12 cellular contexts compared by ENCODE assay signal in the genomic region with DNA sequence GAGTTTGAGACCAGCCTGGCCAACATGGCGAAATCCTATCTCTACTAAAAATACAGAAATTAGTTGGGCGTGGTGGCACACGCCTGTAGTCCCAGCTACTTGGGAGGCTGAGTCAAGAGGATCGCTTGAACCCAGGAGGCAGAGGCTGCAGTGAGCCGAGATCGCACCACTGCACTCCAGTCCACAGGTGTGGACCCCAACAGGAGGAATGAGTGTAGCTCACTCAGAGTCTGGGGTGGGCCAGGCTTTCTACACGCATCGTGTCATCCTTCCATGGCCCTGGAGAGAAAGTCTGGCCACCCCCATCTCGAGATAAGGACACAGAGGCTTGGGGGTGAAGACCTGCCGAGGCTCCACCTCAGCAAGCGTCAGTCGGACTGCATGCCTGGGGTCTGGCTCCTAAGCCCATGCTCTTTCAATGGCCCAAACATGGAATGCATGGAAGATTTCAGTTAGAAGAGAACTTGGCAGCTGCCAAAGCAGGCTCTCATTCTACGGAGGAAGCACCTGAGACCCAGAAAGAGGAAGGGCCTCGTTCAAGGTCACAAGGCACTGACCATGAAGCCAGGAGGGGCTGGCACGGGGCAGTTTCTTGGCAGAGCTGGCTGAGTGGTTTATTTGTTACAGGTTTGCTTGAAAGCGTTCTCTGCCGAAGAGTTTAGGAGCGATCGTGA. TPM values are rescaled to one million over a fixed set of nuclear protein-coding genes. Genes with fewer than 3 reads are reported as not detected.
"Had no signal": no experiment of that assay in that cellular context is flagged by ENCODE, and none has a peak within 500 bp of the region (broad histone marks: within the 10 kb centered on the region; RNA-seq: fewer than 3 reads in every experiment).

No MANE protein-coding gene starts in this region.

RNA-seq across cellular contexts. Expression of gene CA5A, which starts 1.4 kb away (rescaled TPM):
- total RNA-seq: activated CD4-positive, alpha-beta memory T cell treated with anti-CD3 and anti-CD28 coated beads, Interleukin-2, amount 10 ng/mL, durations not matched to agents 7 days and 5 days; activated CD4-positive, alpha-beta T cell treated with anti-CD3 and anti-CD28 coated beads, Interleukin-2, amount 10 ng/mL, durations not matched to agents 7 days and 5 days; astrocyte; bronchial epithelial cell; cardiac septum; cerebellum; esophagus muscularis mucosa; foreskin keratinocyte; gastrocnemius medialis; T-helper 2 cell treated with Interferon-gamma antibody and Interleukin-4, amounts not matched to agents 100 ng/mL and 5 ng/mL, for 36 hours; WTC11 had no signal
- polyA plus RNA-seq: adipose tissue, foreskin keratinocyte had no signal
